ENCODE assay signal across 21 cellular contexts in genomic region chr6:155472886-155473285, GRCh38. TPM values are rescaled to one million over a fixed set of nuclear protein-coding genes. Genes with fewer than 3 reads are reported as not detected.
"Had no signal": no experiment of that assay in that cellular context is flagged by ENCODE, and none has a peak within 500 bp of the region (broad histone marks: within the 10 kb centered on the region; RNA-seq: fewer than 3 reads in every experiment).

No MANE protein-coding gene starts in this region.

- ATAC-seq: activated CD4-positive, alpha-beta T cell treated with anti-CD3 and anti-CD28 coated beads for 36 hours; activated T-cell treated with anti-CD3 and anti-CD28 coated beads, Interleukin-2, amount 50 U/mL, for 72 hours; foreskin keratinocyte; heart right ventricle; left lung; stimulated activated naive CD8-positive, alpha-beta T cell treated with anti-CD3 and anti-CD28 coated beads, Interleukin-15, Interleukin-2, amounts not matched to agents 100 U/mL and 50 U/mL, for 24 hours had no signal

- H3K36me3 ChIP-seq: heart right ventricle, left lung, sigmoid colon, upper lobe of left lung, WERI-Rb-1 had no signal

- H3K4me3 Mint-ChIP-seq: activated CD4-positive, alpha-beta memory T cell treated with anti-CD3 and anti-CD28 coated beads, Interleukin-2, amount 10 ng/mL, durations not matched to agents 7 days and 5 days; activated CD4-positive, alpha-beta T cell treated with anti-CD3 and anti-CD28 coated beads for 36 hours; activated T-cell treated with anti-CD3 and anti-CD28 coated beads, Interleukin-2, amount 50 U/mL, for 72 hours; nephron progenitor cell had no signal

- H3K4me1 Mint-ChIP-seq: activated CD4-positive, alpha-beta memory T cell treated with anti-CD3 and anti-CD28 coated beads, Interleukin-2, amount 10 ng/mL, durations not matched to agents 7 days and 5 days; activated CD4-positive, alpha-beta T cell treated with anti-CD3 and anti-CD28 coated beads for 36 hours; nephron progenitor cell had no signal

- H3K4me1 ChIP-seq: foreskin keratinocyte, heart right ventricle, left lung, sigmoid colon, upper lobe of left lung had no signal

- H3K4me3 ChIP-seq: coronary artery, heart right ventricle, left lung, sigmoid colon, upper lobe of left lung had no signal

- H3K27ac Mint-ChIP-seq: activated CD4-positive, alpha-beta memory T cell treated with anti-CD3 and anti-CD28 coated beads, Interleukin-2, amount 10 ng/mL, durations not matched to agents 7 days and 5 days; activated CD4-positive, alpha-beta T cell treated with anti-CD3 and anti-CD28 coated beads for 36 hours; activated T-cell treated with anti-CD3 and anti-CD28 coated beads, Interleukin-2, amount 50 U/mL, for 72 hours; nephron progenitor cell had no signal

- H3K27me3 ChIP-seq: foreskin keratinocyte, heart right ventricle, left lung, sigmoid colon, upper lobe of left lung had no signal

- H3K27me3 Mint-ChIP-seq: activated CD4-positive, alpha-beta memory T cell treated with anti-CD3 and anti-CD28 coated beads, Interleukin-2, amount 10 ng/mL, durations not matched to agents 7 days and 5 days had no signal

- DNase-seq: activated CD4-positive, alpha-beta memory T cell treated with anti-CD3 and anti-CD28 coated beads, Interleukin-2, amount 10 ng/mL, durations not matched to agents 7 days and 5 days; activated CD4-positive, alpha-beta T cell treated with anti-CD3 and anti-CD28 coated beads for 36 hours; activated CD8-positive, alpha-beta memory T cell treated with anti-CD3 and anti-CD28 coated beads, Interleukin-2, amount 50 U/mL, for 4 hours; activated T-cell treated with anti-CD3 and anti-CD28 coated beads, Interleukin-2, amount 50 U/mL, for 72 hours; caudate nucleus; effector CD4-positive, alpha-beta T cell; foreskin keratinocyte; heart right ventricle; islet precursor cell; left lung; nephron progenitor cell; sigmoid colon; stimulated activated CD4-positive, alpha-beta T cell treated with anti-CD3 and anti-CD28 coated beads, Interleukin-2, amount 100 ng/mL, for 48 hours; stimulated activated naive CD8-positive, alpha-beta T cell treated with anti-CD3 and anti-CD28 coated beads, Interleukin-15, Interleukin-2, amounts not matched to agents 100 U/mL and 50 U/mL, for 24 hours; T-helper 9 cell; upper lobe of left lung; WERI-Rb-1 had no signal

RNA-seq across cellular contexts. Expression of gene NOX3, which starts 17.2 kb away (rescaled TPM):
- total RNA-seq: activated CD4-positive, alpha-beta memory T cell treated with anti-CD3 and anti-CD28 coated beads, Interleukin-2, amount 10 ng/mL, durations not matched to agents 7 days and 5 days; activated CD4-positive, alpha-beta T cell treated with anti-CD3 and anti-CD28 coated beads for 36 hours; activated T-cell treated with anti-CD3 and anti-CD28 coated beads, Interleukin-2, amount 50 U/mL, for 72 hours; foreskin keratinocyte; heart right ventricle; left lung; mucosa of gallbladder; osteocyte; sigmoid colon; temporal lobe; upper lobe of left lung had no signal
- polyA plus RNA-seq: foreskin keratinocyte, heart right ventricle, sigmoid colon had no signal
